In the genomic region with DNA sequence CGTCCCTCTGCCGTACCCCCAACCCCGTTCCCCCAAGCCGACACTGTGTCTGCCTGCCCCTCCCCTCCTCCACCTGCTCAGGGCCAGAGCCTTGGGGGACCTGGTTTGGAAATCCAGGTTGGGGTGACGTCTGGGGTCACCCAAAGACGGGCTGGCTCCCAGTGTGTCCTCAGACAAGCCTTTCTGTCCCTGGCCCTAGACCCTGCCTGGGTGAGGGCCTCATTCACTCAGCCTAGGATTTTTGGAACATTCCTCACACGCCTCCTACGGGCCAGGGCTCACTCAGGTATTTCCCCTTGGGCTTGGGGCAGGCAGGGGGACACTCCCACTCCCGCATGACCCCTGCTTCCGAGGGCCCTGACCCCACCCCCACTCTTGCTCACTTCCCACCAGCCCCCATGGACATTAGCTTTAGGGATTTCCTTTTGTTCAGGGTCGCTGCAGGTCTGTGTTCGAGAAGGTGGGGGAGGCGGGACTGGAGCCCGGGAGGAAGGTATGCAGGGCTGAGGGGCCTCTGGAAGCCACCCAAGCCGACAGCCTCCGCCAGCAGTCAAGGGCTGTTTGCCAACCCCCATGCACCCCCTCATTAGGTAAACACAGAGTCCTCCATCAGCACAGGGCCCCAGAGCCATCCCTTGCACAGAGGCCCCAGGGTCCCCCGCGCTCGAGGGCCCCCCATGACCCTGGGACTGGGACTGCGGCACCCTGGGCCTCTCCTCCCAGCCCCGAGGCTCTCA, we compare ENCODE assay signal across 1 cellular context.
TF ChIP-seq lines count a peak whose summit lies in the region.

No MANE protein-coding gene starts in this region.

TF ChIP-seq in HepG2, 621 proteins besides CTCF, POLR2A, EP300 and RAD21 (continued from another document and continues in another):
- TF ChIP-seq ZNF281 (CRISPR knock-in tag; IDR thresholded peaks at IDR 0.05; ENCODE audit: borderline replicate concordance) (peak; percentile 40), SALL1 (CRISPR knock-in tag; IDR thresholded peaks at IDR 0.05) (peak; percentile 53; the same call in 1 of the 2 replicates), FOXP4 (CRISPR knock-in tag; IDR thresholded peaks at IDR 0.05) (peak; percentile 31; the same call in 1 of the 2 replicates), ETV5 (CRISPR knock-in tag; IDR thresholded peaks at IDR 0.05; ENCODE audit: borderline replicate concordance) (peak; percentile 17; the same call in 1 of the 2 replicates), SOX6 (IDR thresholded peaks at IDR 0.05) (no peak), SOX6 (CRISPR knock-in tag; IDR thresholded peaks at IDR 0.05) (peak; percentile 76), ARNT (IDR thresholded peaks at IDR 0.05) (no peak), DNMT1 (CRISPR knock-in tag; IDR thresholded peaks at IDR 0.05) (0 out of 2 replicates have a peak, but pooled peaks have one; percentile 39), RERE (CRISPR knock-in tag; IDR thresholded peaks at IDR 0.05; ENCODE audit: low read depth) (peak; percentile 42; the same call in 1 of the 2 replicates), ZNF205 (CRISPR knock-in tag; IDR thresholded peaks at IDR 0.05) (no peak), PITX1 (CRISPR knock-in tag; IDR thresholded peaks at IDR 0.05) (no peak), IRF9 (CRISPR knock-in tag; IDR thresholded peaks at IDR 0.05; ENCODE audit: borderline replicate concordance) (0 out of 2 replicates have a peak, but pooled peaks have one; percentile 16), GABPB1 (CRISPR knock-in tag; IDR thresholded peaks at IDR 0.05) (0 out of 2 replicates have a peak, but pooled peaks have one; percentile 13), MED1 (CRISPR knock-in tag; IDR thresholded peaks at IDR 0.05) (no peak), SOX5 (CRISPR knock-in tag; IDR thresholded peaks at IDR 0.05; ENCODE audit: borderline replicate concordance) (peak; percentile 33; the same call in 1 of the 2 replicates), ZFX (CRISPR knock-in tag; IDR thresholded peaks at IDR 0.05; ENCODE audit: low read depth) (peak; percentile 38; the same call in 1 of the 2 replicates), NFE2L1 (CRISPR knock-in tag; IDR thresholded peaks at IDR 0.05; ENCODE audit: borderline replicate concordance) (no peak), MNT (IDR thresholded peaks at IDR 0.05) (no peak), ARID4A (CRISPR knock-in tag; IDR thresholded peaks at IDR 0.05; ENCODE audit: borderline replicate concordance) (peak; percentile 25; the same call in 1 of the 2 replicates), HNF4G (IDR thresholded peaks at IDR 0.05; ENCODE audit: borderline replicate concordance, low read depth, low read length) (peak; percentile 29; the same call in 1 of the 2 replicates), HNF4G (CRISPR knock-in tag; IDR thresholded peaks at IDR 0.05; ENCODE audit: borderline replicate concordance, low read depth) (no peak), FOXA1 (IDR thresholded peaks at IDR 0.05) (no peak), FOXA1 (CRISPR knock-in tag; IDR thresholded peaks at IDR 0.05) (peak; percentile 88), NR2C2 (CRISPR knock-in tag; IDR thresholded peaks at IDR 0.05; ENCODE audit: borderline replicate concordance) (peak; percentile 28; the same call in 1 of the 2 replicates), ZNF335 (CRISPR knock-in tag; IDR thresholded peaks at IDR 0.05) (no peak), GATAD1 (CRISPR knock-in tag; IDR thresholded peaks at IDR 0.05) (no peak), ZNF619 (CRISPR knock-in tag; IDR thresholded peaks at IDR 0.05) (no peak), HDAC1 (CRISPR knock-in tag; IDR thresholded peaks at IDR 0.05) (peak; percentile 49; the same call in 1 of the 2 replicates)
- TF ChIP-seq, protein P1, sequence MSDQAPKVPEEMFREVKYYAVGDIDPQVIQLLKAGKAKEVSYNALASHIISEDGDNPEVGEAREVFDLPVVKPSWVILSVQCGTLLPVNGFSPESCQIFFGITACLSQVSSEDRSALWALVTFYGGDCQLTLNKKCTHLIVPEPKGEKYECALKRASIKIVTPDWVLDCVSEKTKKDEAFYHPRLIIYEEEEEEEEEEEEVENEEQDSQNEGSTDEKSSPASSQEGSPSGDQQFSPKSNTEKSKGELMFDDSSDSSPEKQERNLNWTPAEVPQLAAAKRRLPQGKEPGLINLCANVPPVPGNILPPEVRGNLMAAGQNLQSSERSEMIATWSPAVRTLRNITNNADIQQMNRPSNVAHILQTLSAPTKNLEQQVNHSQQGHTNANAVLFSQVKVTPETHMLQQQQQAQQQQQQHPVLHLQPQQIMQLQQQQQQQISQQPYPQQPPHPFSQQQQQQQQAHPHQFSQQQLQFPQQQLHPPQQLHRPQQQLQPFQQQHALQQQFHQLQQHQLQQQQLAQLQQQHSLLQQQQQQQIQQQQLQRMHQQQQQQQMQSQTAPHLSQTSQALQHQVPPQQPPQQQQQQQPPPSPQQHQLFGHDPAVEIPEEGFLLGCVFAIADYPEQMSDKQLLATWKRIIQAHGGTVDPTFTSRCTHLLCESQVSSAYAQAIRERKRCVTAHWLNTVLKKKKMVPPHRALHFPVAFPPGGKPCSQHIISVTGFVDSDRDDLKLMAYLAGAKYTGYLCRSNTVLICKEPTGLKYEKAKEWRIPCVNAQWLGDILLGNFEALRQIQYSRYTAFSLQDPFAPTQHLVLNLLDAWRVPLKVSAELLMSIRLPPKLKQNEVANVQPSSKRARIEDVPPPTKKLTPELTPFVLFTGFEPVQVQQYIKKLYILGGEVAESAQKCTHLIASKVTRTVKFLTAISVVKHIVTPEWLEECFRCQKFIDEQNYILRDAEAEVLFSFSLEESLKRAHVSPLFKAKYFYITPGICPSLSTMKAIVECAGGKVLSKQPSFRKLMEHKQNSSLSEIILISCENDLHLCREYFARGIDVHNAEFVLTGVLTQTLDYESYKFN (CRISPR knock-in tag; conservative IDR thresholded peaks at IDR 0.05) = peak; percentile 79
- TF ChIP-seq, protein P2, sequence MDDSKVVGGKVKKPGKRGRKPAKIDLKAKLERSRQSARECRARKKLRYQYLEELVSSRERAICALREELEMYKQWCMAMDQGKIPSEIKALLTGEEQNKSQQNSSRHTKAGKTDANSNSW (CRISPR knock-in tag; IDR thresholded peaks at IDR 0.05; ENCODE audit: borderline replicate concordance) = no peak
